In the genomic region with DNA sequence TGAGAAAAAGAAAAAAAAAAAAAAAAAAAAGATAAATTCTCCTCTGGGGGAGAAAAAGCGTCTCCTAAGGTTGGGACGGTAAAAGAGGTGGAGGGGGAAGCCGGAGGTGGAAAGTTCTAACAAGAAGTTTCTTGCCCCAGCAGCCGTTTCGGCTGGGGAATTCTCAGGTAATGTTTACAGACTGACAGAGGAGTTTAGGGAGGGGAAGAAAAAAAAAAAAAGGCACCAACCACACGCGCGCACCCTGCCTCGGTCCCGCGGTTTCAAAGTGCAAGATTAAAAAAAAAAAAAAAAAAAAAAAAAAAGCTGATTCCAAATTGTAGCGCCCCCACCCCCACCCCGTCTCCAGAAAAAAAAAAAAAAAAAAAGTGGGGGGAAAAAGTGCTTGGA, we compare ENCODE assay signal across 1 cellular context.
A peak's percentile ranks its signal among the peaks of the same experiment; 100 is the strongest.
TF ChIP-seq lines count a peak whose summit lies in the region.

No MANE protein-coding gene starts in this region.

TF ChIP-seq in HepG2, 621 proteins besides CTCF, POLR2A, EP300 and RAD21:
- TF ChIP-seq ZNF180 (CRISPR knock-in tag; IDR thresholded peaks at IDR 0.05; ENCODE audit: borderline replicate concordance, low read depth): no peak
- peak; percentile 10 for TF ChIP-seq HNRNPH1 (optimal IDR thresholded peaks at IDR 0.05; ENCODE audit: low read depth, low read length)
- TF ChIP-seq POLR2G (IDR thresholded peaks at IDR 0.05; ENCODE audit: low read depth, low read length): peak; percentile 10; the same call in 1 of the 2 replicates
TF ChIP-seq in HepG2: peak in this region for 2.
